Comparison of ENCODE assay signal across 9 cellular contexts in genomic region chr7:2032030-2032875, GRCh38.
DNase-seq lines count a peak whose midpoint lies in the region; ATAC-seq, FAIRE-seq and TF ChIP-seq lines count a peak whose summit lies in the region.
"Had no signal": no experiment of that assay in that cellular context is flagged by ENCODE, and none has a peak within 500 bp of the region (broad histone marks: within the 10 kb centered on the region; RNA-seq: fewer than 3 reads in every experiment).

No MANE protein-coding gene starts in this region.

- H3K27ac ChIP-seq in KOPT-K1 (ENCODE audit: low read depth, low read length, poor library complexity, severe bottlenecking) (peak overlapping the region; percentile 54), mesodermal cell (ENCODE audit: low read depth, low read length, severe bottlenecking) (peak overlapping the region; percentile 29)

- no peaks in the 10 kb centered on the region; the same call in 1 of the 2 replicates for H3K9me3 ChIP-seq in BE2C
- H3K9me3 ChIP-seq in KOPT-K1 (ENCODE audit: insufficient read depth, low read length, poor library complexity, severe bottlenecking) = peaks cover 26% of the 10 kb centered on the region
- peaks cover 11% of the 10 kb centered on the region for H3K9me3 ChIP-seq in mesodermal cell (ENCODE audit: control insufficient read depth, low read length)

- TF ChIP-seq CTCF in BE2C (IDR thresholded peaks at IDR 0.05; ENCODE audit: low read depth, low read length) (no peak), choroid plexus epithelial cell (conservative IDR thresholded peaks at IDR 0.05; ENCODE audit: low read depth, low read length) (no peak), D721Med (IDR thresholded peaks at IDR 0.05; ENCODE audit: insufficient read depth, missing control alignments) (no peak)

- H3K36me3 ChIP-seq in BE2C (no peaks in the 10 kb centered on the region), KOPT-K1 (ENCODE audit: insufficient read depth, low read length) (peaks cover 22% of the 10 kb centered on the region; the same call in 1 of the 2 replicates), mesodermal cell (ENCODE audit: control insufficient read depth, insufficient read depth, low read length) (peaks cover 8% of the 10 kb centered on the region)

- no peak for ATAC-seq in GM21528 (IDR thresholded peaks at IDR 0.05; ENCODE audit: low FRiP score, unreplicated experiment)

- DNase-seq in BE2C = peak; percentile 38
- peak; percentile 34 for DNase-seq in choroid plexus epithelial cell (ENCODE audit: low read depth)
- DNase-seq in D721Med (ENCODE audit: insufficient read length, low spot score) = no peak
- no peak for DNase-seq in activated CD8-positive, alpha-beta memory T cell treated with anti-CD3 and anti-CD28 coated beads for 24 hours
- no peak for DNase-seq in NCI-H146 treated with DMSO at 0.1 percent for 48 hours (lab: John Stamatoyannopoulos, UW; ENCODE audit: unreplicated experiment)

- no peak for FAIRE-seq in D721Med (lab: Jason Lieb, UNC)
- FAIRE-seq: bronchial epithelial cell had no signal

- WGBS in mesodermal cell (ENCODE audit: insufficient coverage in 2 of 2), 2 experiments = 84 to 86% methylated on average over 23 to 24 of the region's 26 CpGs

- H3K4me1 ChIP-seq in BE2C = peaks cover 10% of the 10 kb centered on the region
- peaks cover 10% of the 10 kb centered on the region for H3K4me1 ChIP-seq in mesodermal cell (ENCODE audit: control insufficient read depth, insufficient read depth, low read length, poor library complexity, severe bottlenecking)

- no peak overlapping the region for H3K4me3 ChIP-seq in BE2C (ENCODE audit: low read depth, low read length)
- H3K4me3 ChIP-seq in choroid plexus epithelial cell (ENCODE audit: low read depth, low read length) = no peak overlapping the region
- H3K4me3 ChIP-seq in mesodermal cell (ENCODE audit: extremely low read depth, insufficient read depth, low read length, poor library complexity, severe bottlenecking) = no peak overlapping the region

- H3K27me3 ChIP-seq in BE2C = no peaks in the 10 kb centered on the region

Comparison
In these comparisons a context has a peak if more than half of its experiments do, and no peak if none do; other contexts are left out.
1. DNase-seq: peak in BE2C (single experiment) and choroid plexus epithelial cell (single experiment); none in D721Med (single experiment), activated CD8-positive, alpha-beta memory T cell treated with anti-CD3 and anti-CD28 coated beads for 24 hours (single experiment) and NCI-H146 treated with DMSO at 0.1 percent for 48 hours (single experiment).